35 cellular contexts compared by ENCODE assay signal in the genomic region with DNA sequence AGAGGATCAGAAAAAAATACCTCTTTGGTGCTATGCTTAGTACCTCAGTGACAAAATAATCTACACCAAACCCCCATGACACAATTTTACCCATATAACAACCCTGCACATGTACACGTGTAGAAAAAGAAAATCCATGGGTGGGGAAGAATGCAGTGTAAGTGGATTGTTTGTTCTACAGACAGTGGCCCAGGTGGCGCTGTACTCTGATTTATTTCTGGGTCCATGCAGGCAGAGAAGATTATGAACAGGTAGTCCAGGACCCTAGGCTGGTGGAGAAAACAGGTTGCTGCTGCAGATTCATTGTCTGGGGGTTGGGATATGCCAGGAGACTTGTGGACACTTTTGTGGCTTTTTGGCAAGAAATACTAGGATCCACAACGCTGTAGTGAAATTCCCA.
"Had no signal": no experiment of that assay in that cellular context is flagged by ENCODE, and none has a peak within 500 bp of the region (broad histone marks: within the 10 kb centered on the region; RNA-seq: fewer than 3 reads in every experiment).

No MANE protein-coding gene starts in this region.

- H3K9me3 ChIP-seq: adrenal gland, body of pancreas, colonic mucosa, ovary, prostate gland, uterus had no signal

- H3K9me3 Mint-ChIP-seq: immature natural killer cell had no signal

- H3K27ac ChIP-seq: adrenal gland, body of pancreas, colonic mucosa, heart left ventricle, ovary, prostate gland, skin epidermis, uterus had no signal

- FAIRE-seq: endothelial cell of umbilical vein, kidney had no signal

- H3K4me1 ChIP-seq: adrenal gland, body of pancreas, colonic mucosa, heart left ventricle, prostate gland, uterus had no signal

- H3K4me3 Mint-ChIP-seq: activated CD4-positive, alpha-beta memory T cell treated with anti-CD3 and anti-CD28 coated beads, Interleukin-2, amount 10 ng/mL, durations not matched to agents 7 days and 5 days; activated CD4-positive, alpha-beta T cell treated with anti-CD3 and anti-CD28 coated beads, Interleukin-2, amount 10 ng/mL, durations not matched to agents 7 days and 5 days; activated naive CD8-positive, alpha-beta T cell treated with anti-CD3 and anti-CD28 coated beads for 36 hours; activated T-cell treated with anti-CD3 and anti-CD28 coated beads, Interleukin-2, amount 50 U/mL, for 4 hours; activated T-helper 17 cell treated with anti-CD3 and anti-CD28 coated beads, Interleukin-2, amount 50 U/mL, for 72 hours; immature natural killer cell; mesothelial cell of epicardium; stimulated activated memory B cell treated with anti-CD40 and anti-IgM and Interleukin-4, amounts not matched to agents 10 μg/mL and 1 μg/mL and 100 μg/mL, for 72 hours; stimulated activated naive CD8-positive, alpha-beta T cell treated with anti-CD3 and anti-CD28 coated beads, Interleukin-15, amount 100 ng/mL, for 72 hours; type B pancreatic cell had no signal

- H3K27me3 ChIP-seq: adrenal gland, body of pancreas, colonic mucosa, heart left ventricle, ovary, uterus had no signal

- H3K36me3 ChIP-seq: colonic mucosa, ovary, prostate gland, uterus had no signal

- H3K4me3 ChIP-seq: adrenal gland, body of pancreas, colonic mucosa, heart left ventricle, ovary, prostate gland, skin epidermis, uterus had no signal

- ATAC-seq: activated CD4-positive, CD25-positive, alpha-beta regulatory T cell treated with anti-CD3 and anti-CD28 coated beads, Interleukin-2, amount 50 U/mL, for 24 hours; activated T-cell treated with anti-CD3 and anti-CD28 coated beads, Interleukin-2, amount 50 U/mL, for 4 hours; activated T-helper 17 cell treated with anti-CD3 and anti-CD28 coated beads, Interleukin-2, amount 50 U/mL, for 72 hours; body of pancreas; esophagus mucosa; heart left ventricle; left colon; naive thymus-derived CD4-positive, alpha-beta T cell; sciatic nerve; stimulated activated memory B cell treated with anti-CD40 and anti-IgM and Interleukin-4, amounts not matched to agents 10 μg/mL and 1 μg/mL and 100 μg/mL, for 72 hours; stimulated activated naive CD8-positive, alpha-beta T cell treated with anti-CD3 and anti-CD28 coated beads, Interleukin-15, amount 100 ng/mL, for 72 hours had no signal

- H3K27ac Mint-ChIP-seq: activated CD4-positive, alpha-beta memory T cell treated with anti-CD3 and anti-CD28 coated beads, Interleukin-2, amount 10 ng/mL, durations not matched to agents 7 days and 5 days; activated CD4-positive, alpha-beta T cell treated with anti-CD3 and anti-CD28 coated beads, Interleukin-2, amount 10 ng/mL, durations not matched to agents 7 days and 5 days; activated naive CD8-positive, alpha-beta T cell treated with anti-CD3 and anti-CD28 coated beads for 36 hours; activated T-helper 17 cell treated with anti-CD3 and anti-CD28 coated beads, Interleukin-2, amount 50 U/mL, for 72 hours; mesothelial cell of epicardium; stimulated activated memory B cell treated with anti-CD40 and anti-IgM and Interleukin-4, amounts not matched to agents 10 μg/mL and 1 μg/mL and 100 μg/mL, for 72 hours; stimulated activated naive CD8-positive, alpha-beta T cell treated with anti-CD3 and anti-CD28 coated beads, Interleukin-15, amount 100 ng/mL, for 72 hours; type B pancreatic cell had no signal

- DNase-seq: activated CD4-positive, alpha-beta memory T cell treated with anti-CD3 and anti-CD28 coated beads, Interleukin-2, amount 10 ng/mL, durations not matched to agents 7 days and 5 days; activated CD4-positive, alpha-beta T cell treated with anti-CD3 and anti-CD28 coated beads, Interleukin-2, amount 10 ng/mL, durations not matched to agents 7 days and 5 days; activated naive CD4-positive, alpha-beta T cell; activated naive CD8-positive, alpha-beta T cell treated with anti-CD3 and anti-CD28 coated beads for 36 hours; activated T-cell treated with anti-CD3 and anti-CD28 coated beads, Interleukin-2, amount 50 U/mL, for 4 hours; adrenal gland; aorta; body of pancreas; cerebellar nuclear complex; colonic mucosa; effector memory CD4-positive, alpha-beta T cell; foreskin fibroblast; heart left ventricle; hypothalamus; immature natural killer cell; kidney; left colon; ovary; retina; stimulated activated CD4-positive, alpha-beta T cell treated with anti-CD3 and anti-CD28 coated beads, Interleukin-12 subunit alpha, Interleukin-12 subunit beta, amount 100 ng/mL, for 4 hours; stimulated activated CD4-positive, alpha-beta T cell treated with anti-CD3 and anti-CD28 coated beads, Interleukin-4, amount 100 ng/mL, for 24 hours; stimulated activated naive CD8-positive, alpha-beta T cell treated with anti-CD3 and anti-CD28 coated beads, Interleukin-15, amount 100 ng/mL, for 72 hours; substantia nigra; uterus had no signal

- H3K4me1 Mint-ChIP-seq: mesothelial cell of epicardium had no signal
